Comparison of ENCODE assay signal across 1 cellular context in the genomic region with DNA sequence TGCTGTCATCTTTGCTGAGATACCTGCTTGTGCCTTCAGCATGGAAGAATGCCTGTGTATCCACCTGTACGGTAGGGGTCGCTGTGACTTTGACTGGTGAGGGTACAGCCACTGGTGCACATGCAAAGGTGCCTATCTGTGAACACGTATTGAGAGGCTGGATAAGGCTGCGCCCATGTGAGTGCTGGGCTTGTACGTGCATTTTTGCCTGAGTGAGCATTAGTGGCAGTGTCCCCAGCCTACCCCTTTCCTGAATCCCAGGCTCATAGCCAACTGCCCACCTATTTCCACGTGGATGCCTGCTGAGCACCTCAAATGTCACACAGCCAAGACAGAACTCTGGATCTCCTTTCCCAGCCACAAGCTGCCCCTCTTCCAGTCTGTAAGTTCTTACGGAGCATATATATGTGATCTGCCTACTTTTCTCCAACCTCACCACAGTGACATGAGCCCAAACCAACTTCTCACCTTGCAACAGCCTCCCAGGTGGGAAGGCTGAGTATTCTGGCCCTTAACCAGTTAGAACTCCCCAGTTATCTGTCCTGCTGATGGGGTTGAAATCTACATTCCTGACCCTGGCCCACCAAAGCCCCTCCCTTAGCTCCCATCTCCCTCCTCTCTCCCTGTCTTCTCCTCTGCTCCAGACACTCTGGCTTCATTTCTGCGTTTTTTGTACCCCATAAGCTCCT.
TF ChIP-seq lines count a peak whose summit lies in the region.

No MANE protein-coding gene starts in this region.

TF ChIP-seq in HepG2, 621 proteins besides CTCF, POLR2A, EP300 and RAD21 (continued from another document and continues in another):
- TF ChIP-seq, protein P1, sequence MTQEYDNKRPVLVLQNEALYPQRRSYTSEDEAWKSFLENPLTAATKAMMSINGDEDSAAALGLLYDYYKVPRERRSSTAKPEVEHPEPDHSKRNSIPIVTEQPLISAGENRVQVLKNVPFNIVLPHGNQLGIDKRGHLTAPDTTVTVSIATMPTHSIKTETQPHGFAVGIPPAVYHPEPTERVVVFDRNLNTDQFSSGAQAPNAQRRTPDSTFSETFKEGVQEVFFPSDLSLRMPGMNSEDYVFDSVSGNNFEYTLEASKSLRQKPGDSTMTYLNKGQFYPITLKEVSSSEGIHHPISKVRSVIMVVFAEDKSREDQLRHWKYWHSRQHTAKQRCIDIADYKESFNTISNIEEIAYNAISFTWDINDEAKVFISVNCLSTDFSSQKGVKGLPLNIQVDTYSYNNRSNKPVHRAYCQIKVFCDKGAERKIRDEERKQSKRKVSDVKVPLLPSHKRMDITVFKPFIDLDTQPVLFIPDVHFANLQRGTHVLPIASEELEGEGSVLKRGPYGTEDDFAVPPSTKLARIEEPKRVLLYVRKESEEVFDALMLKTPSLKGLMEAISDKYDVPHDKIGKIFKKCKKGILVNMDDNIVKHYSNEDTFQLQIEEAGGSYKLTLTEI (CRISPR knock-in tag; conservative IDR thresholded peaks at IDR 0.05), result no peak
- peak; percentile 68; the same call in 1 of the 2 replicates for TF ChIP-seq HDAC1 (CRISPR knock-in tag; IDR thresholded peaks at IDR 0.05)
- TF ChIP-seq ARNTL (CRISPR knock-in tag; IDR thresholded peaks at IDR 0.05), result peak; percentile 76; the same call in 1 of the 2 replicates
- TF ChIP-seq FOSL2 (CRISPR knock-in tag; IDR thresholded peaks at IDR 0.05), result peak; percentile 42; the same call in 1 of the 2 replicates
- TF ChIP-seq TP53 (CRISPR knock-in tag; conservative IDR thresholded peaks at IDR 0.05), result no peak
- TF ChIP-seq, protein P2, sequence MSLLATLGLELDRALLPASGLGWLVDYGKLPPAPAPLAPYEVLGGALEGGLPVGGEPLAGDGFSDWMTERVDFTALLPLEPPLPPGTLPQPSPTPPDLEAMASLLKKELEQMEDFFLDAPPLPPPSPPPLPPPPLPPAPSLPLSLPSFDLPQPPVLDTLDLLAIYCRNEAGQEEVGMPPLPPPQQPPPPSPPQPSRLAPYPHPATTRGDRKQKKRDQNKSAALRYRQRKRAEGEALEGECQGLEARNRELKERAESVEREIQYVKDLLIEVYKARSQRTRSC (CRISPR knock-in tag; IDR thresholded peaks at IDR 0.05; ENCODE audit: low read depth), result no peak
- TF ChIP-seq U2AF2 (IDR thresholded peaks at IDR 0.05; ENCODE audit: low read depth, low read length), result no peak
- TF ChIP-seq ZNF17 (CRISPR knock-in tag; IDR thresholded peaks at IDR 0.05), result 0 out of 2 replicates have a peak, but pooled peaks have one; percentile 32
- TF ChIP-seq, protein P3, sequence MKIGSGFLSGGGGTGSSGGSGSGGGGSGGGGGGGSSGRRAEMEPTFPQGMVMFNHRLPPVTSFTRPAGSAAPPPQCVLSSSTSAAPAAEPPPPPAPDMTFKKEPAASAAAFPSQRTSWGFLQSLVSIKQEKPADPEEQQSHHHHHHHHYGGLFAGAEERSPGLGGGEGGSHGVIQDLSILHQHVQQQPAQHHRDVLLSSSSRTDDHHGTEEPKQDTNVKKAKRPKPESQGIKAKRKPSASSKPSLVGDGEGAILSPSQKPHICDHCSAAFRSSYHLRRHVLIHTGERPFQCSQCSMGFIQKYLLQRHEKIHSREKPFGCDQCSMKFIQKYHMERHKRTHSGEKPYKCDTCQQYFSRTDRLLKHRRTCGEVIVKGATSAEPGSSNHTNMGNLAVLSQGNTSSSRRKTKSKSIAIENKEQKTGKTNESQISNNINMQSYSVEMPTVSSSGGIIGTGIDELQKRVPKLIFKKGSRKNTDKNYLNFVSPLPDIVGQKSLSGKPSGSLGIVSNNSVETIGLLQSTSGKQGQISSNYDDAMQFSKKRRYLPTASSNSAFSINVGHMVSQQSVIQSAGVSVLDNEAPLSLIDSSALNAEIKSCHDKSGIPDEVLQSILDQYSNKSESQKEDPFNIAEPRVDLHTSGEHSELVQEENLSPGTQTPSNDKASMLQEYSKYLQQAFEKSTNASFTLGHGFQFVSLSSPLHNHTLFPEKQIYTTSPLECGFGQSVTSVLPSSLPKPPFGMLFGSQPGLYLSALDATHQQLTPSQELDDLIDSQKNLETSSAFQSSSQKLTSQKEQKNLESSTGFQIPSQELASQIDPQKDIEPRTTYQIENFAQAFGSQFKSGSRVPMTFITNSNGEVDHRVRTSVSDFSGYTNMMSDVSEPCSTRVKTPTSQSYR (CRISPR knock-in tag; IDR thresholded peaks at IDR 0.05; ENCODE audit: borderline replicate concordance), result peak; percentile 47; the same call in 1 of the 2 replicates
- no peak for TF ChIP-seq CHD2 (IDR thresholded peaks at IDR 0.05; ENCODE audit: low read depth, low read length)
- TF ChIP-seq, protein P4, sequence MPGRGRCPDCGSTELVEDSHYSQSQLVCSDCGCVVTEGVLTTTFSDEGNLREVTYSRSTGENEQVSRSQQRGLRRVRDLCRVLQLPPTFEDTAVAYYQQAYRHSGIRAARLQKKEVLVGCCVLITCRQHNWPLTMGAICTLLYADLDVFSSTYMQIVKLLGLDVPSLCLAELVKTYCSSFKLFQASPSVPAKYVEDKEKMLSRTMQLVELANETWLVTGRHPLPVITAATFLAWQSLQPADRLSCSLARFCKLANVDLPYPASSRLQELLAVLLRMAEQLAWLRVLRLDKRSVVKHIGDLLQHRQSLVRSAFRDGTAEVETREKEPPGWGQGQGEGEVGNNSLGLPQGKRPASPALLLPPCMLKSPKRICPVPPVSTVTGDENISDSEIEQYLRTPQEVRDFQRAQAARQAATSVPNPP (CRISPR knock-in tag; IDR thresholded peaks at IDR 0.05), result no peak
- no peak for TF ChIP-seq SIN3B (IDR thresholded peaks at IDR 0.05; ENCODE audit: low read length)
- peak; percentile 66 for TF ChIP-seq PHF8 (CRISPR knock-in tag; IDR thresholded peaks at IDR 0.05)
- TF ChIP-seq, protein P5, sequence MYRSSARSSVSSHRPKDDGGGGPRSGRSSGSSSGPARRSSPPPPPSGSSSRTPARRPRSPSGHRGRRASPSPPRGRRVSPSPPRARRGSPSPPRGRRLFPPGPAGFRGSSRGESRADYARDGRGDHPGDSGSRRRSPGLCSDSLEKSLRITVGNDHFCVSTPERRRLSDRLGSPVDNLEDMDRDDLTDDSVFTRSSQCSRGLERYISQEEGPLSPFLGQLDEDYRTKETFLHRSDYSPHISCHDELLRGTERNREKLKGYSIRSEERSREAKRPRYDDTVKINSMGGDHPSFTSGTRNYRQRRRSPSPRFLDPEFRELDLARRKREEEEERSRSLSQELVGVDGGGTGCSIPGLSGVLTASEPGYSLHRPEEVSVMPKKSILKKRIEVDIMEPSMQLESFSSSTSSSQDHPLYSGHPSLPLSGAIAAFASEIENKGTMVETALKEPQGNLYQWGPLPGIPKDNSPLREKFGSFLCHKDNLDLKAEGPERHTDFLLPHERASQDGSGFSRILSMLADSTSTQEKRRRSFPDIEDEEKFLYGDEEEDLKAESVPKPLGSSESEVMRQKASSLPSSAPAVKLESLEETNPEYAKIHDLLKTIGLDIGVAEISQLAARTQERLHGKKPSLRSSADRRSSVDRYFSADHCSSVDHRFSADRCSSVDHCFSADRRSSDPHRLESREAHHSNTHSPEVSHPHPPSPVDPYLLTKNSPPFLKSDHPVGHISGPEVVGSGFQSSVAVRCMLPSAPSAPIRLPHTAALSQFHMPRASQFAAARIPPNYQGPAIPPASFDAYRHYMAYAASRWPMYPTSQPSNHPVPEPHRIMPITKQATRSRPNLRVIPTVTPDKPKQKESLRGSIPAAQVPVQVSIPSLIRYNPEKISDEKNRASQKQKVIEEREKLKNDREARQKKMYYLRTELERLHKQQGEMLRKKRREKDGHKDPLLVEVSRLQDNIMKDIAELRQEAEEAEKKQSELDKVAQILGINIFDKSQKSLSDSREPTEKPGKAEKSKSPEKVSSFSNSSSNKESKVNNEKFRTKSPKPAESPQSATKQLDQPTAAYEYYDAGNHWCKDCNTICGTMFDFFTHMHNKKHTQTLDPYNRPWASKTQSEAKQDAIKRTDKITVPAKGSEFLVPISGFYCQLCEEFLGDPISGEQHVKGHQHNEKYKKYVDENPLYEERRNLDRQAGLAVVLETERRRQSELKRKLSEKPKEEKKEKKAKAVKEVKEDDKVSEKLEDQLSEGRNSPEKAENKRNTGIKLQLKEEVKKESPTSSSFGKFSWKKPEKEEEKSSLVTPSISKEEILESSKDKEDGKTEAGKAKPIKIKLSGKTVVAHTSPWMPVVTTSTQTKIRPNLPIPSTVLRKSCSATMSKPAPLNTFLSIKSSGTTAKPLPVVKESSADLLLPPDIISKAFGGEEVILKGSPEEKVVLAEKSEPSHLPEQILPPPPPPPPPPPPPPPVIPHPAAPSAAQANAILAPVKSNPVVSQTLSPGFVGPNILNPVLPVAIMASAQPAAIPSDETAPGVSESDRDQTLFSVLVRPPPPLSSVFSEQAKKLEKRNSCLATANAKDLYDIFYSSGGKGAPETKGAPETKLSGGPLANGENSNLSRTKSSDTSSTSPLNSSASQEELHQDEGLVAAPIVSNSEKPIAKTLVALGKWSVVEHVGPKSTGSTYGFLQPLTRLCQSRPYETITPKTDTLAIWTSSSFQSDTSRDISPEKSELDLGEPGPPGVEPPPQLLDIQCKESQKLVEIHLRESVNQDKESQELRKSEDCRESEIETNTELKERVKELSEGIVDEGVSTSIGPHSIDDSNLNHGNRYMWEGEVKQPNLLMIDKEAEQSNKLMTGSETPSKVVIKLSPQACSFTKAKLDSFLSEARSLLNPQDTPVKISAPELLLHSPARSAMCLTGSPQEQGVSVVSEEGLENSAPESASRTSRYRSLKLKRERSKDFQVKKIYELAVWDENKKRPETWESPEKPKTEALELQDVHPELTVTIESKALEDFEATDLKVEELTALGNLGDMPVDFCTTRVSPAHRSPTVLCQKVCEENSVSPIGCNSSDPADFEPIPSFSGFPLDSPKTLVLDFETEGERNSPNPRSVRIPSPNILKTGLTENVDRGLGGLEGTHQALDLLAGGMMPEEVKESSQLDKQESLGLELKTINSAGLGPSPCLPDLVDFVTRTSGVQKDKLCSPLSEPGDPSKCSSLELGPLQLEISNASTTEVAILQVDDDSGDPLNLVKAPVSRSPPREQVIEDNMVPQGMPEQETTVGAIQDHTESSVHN (CRISPR knock-in tag; IDR thresholded peaks at IDR 0.05), result 0 out of 2 replicates have a peak, but pooled peaks have one; percentile 70
- peak; percentile 75 for TF ChIP-seq CEBPG (CRISPR knock-in tag; IDR thresholded peaks at IDR 0.05)
- TF ChIP-seq HMG20A (CRISPR knock-in tag; IDR thresholded peaks at IDR 0.05; ENCODE audit: borderline replicate concordance), result no peak
- no peak for TF ChIP-seq REPIN1 (CRISPR knock-in tag; IDR thresholded peaks at IDR 0.05; ENCODE audit: borderline replicate concordance, low read depth)
- peak; percentile 67 for TF ChIP-seq POLR2G (IDR thresholded peaks at IDR 0.05; ENCODE audit: low read depth, low read length)
- TF ChIP-seq ZNF33B (CRISPR knock-in tag; IDR thresholded peaks at IDR 0.05), result no peak
- TF ChIP-seq ELF4 (CRISPR knock-in tag; IDR thresholded peaks at IDR 0.05; ENCODE audit: borderline replicate concordance), result no peak
- peak; percentile 82; the same call in 1 of the 2 replicates for TF ChIP-seq HOXA3 (CRISPR knock-in tag; IDR thresholded peaks at IDR 0.05)
- no peak for TF ChIP-seq ZNF562 (CRISPR knock-in tag; IDR thresholded peaks at IDR 0.05; ENCODE audit: borderline replicate concordance)
- no peak for TF ChIP-seq NFE2L1 (CRISPR knock-in tag; IDR thresholded peaks at IDR 0.05; ENCODE audit: borderline replicate concordance)
- no peak for TF ChIP-seq SYNCRIP (IDR thresholded peaks at IDR 0.05; ENCODE audit: insufficient read depth, low read depth, low read length)
- TF ChIP-seq SP140L (CRISPR knock-in tag; IDR thresholded peaks at IDR 0.05; ENCODE audit: borderline replicate concordance), result no peak
- TF ChIP-seq HDAC6 (IDR thresholded peaks at IDR 0.05; ENCODE audit: low read depth, low read length), result no peak
- no peak for TF ChIP-seq NR2F2 (IDR thresholded peaks at IDR 0.05; ENCODE audit: borderline replicate concordance, low read depth)
- no peak for TF ChIP-seq SIN3A (IDR thresholded peaks at IDR 0.05; ENCODE audit: borderline replicate concordance, low read depth, low read length)
- no peak; the same call in 1 of the 2 replicates for TF ChIP-seq ZNF670 (CRISPR knock-in tag; IDR thresholded peaks at IDR 0.05; ENCODE audit: borderline replicate concordance)
- TF ChIP-seq, protein P6, sequence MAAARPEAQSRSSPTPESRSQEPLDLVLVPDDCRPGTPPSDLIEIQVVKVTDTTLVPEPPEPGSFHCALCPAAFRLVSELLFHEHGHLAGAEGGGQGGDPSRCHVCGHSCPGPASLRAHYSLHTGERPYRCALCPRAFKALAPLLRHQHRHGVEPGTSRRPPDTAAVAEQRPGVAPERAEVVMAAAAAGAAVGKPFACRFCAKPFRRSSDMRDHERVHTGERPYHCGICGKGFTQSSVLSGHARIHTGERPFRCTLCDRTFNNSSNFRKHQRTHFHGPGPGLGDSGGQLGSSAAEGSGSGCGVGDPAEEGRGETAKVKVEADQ (CRISPR knock-in tag; IDR thresholded peaks at IDR 0.05; ENCODE audit: borderline replicate concordance), result no peak
- TF ChIP-seq, protein P7, sequence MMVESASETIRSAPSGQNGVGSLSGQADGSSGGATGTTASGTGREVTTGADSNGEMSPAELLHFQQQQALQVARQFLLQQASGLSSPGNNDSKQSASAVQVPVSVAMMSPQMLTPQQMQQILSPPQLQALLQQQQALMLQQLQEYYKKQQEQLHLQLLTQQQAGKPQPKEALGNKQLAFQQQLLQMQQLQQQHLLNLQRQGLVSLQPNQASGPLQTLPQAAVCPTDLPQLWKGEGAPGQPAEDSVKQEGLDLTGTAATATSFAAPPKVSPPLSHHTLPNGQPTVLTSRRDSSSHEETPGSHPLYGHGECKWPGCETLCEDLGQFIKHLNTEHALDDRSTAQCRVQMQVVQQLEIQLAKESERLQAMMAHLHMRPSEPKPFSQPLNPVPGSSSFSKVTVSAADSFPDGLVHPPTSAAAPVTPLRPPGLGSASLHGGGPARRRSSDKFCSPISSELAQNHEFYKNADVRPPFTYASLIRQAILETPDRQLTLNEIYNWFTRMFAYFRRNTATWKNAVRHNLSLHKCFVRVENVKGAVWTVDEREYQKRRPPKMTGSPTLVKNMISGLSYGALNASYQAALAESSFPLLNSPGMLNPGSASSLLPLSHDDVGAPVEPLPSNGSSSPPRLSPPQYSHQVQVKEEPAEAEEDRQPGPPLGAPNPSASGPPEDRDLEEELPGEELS (CRISPR knock-in tag; IDR thresholded peaks at IDR 0.05), result no peak
- no peak; the same call in 1 of the 2 replicates for TF ChIP-seq ZSCAN12 (CRISPR knock-in tag; IDR thresholded peaks at IDR 0.05)
- peak; percentile 80 for TF ChIP-seq GATAD2A (CRISPR knock-in tag; IDR thresholded peaks at IDR 0.05)
- TF ChIP-seq ZNF768 (CRISPR knock-in tag; IDR thresholded peaks at IDR 0.05), result peak; percentile 55; the same call in 1 of the 2 replicates
- TF ChIP-seq, protein P8, sequence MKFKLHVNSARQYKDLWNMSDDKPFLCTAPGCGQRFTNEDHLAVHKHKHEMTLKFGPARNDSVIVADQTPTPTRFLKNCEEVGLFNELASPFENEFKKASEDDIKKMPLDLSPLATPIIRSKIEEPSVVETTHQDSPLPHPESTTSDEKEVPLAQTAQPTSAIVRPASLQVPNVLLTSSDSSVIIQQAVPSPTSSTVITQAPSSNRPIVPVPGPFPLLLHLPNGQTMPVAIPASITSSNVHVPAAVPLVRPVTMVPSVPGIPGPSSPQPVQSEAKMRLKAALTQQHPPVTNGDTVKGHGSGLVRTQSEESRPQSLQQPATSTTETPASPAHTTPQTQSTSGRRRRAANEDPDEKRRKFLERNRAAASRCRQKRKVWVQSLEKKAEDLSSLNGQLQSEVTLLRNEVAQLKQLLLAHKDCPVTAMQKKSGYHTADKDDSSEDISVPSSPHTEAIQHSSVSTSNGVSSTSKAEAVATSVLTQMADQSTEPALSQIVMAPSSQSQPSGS (CRISPR knock-in tag; IDR thresholded peaks at IDR 0.05), result peak; percentile 72; the same call in 1 of the 2 replicates
- TF ChIP-seq ZNF329 (CRISPR knock-in tag; IDR thresholded peaks at IDR 0.05; ENCODE audit: low read depth), result 0 out of 2 replicates have a peak, but pooled peaks have one; percentile 64
